ENCODE assay signal across 19 cellular contexts in genomic region chr14:35989736-35990135, GRCh38.
"Had no signal": no experiment of that assay in that cellular context is flagged by ENCODE, and none has a peak within 500 bp of the region (broad histone marks: within the 10 kb centered on the region; RNA-seq: fewer than 3 reads in every experiment).

No MANE protein-coding gene starts in this region.

- H3K9me3 ChIP-seq: SJSA1 had no signal

- H3K36me3 ChIP-seq: brain microvascular endothelial cell, SJSA1, WERI-Rb-1 had no signal

- DNase-seq: activated CD4-positive, alpha-beta memory T cell treated with anti-CD3 and anti-CD28 coated beads, Interleukin-2, amount 10 ng/mL, durations not matched to agents 7 days and 5 days; activated CD4-positive, alpha-beta T cell treated with anti-CD3 and anti-CD28 coated beads for 36 hours; activated CD4-positive, alpha-beta T cell treated with anti-CD3 and anti-CD28 coated beads, Interleukin-2, amount 50 U/mL, for 1 hour; activated gamma-delta T cell; activated naive CD4-positive, alpha-beta T cell treated with anti-CD3 and anti-CD28 coated beads for 36 hours; activated T-cell treated with anti-CD3 and anti-CD28 coated beads for 4 hours; activated T-cell treated with anti-CD3 and anti-CD28 coated beads, Interleukin-2, amount 50 U/mL, for 48 hours; brain microvascular endothelial cell; NCI-H1048; NCI-H146; NCI-H1930; NCI-H345; NCI-H510A treated with DMSO at 0.1 percent for 48 hours; NK-92 treated with Interleukin-12 subunit alpha and Interleukin-12 subunit beta, amount 100 ng/mL, for 24 hours; SW 1271; WERI-Rb-1 had no signal

- ATAC-seq: activated CD4-positive, alpha-beta T cell treated with anti-CD3 and anti-CD28 coated beads for 36 hours; activated T-helper 17 cell treated with anti-CD3 and anti-CD28 coated beads, Interleukin-2, amount 50 U/mL, for 72 hours; SK-N-SH treated with all-trans-retinoic acid at 6 μM for 48 hours had no signal

- H3K27ac ChIP-seq: brain microvascular endothelial cell, SJSA1, WERI-Rb-1 had no signal

- H3K27me3 ChIP-seq: brain microvascular endothelial cell, SJSA1 had no signal

- H3K4me3 ChIP-seq: SJSA1 had no signal
